In genomic region chr12:95951515-95951914, GRCh38 we compare ENCODE assay signal across 19 cellular contexts. TPM values are rescaled to one million over a fixed set of nuclear protein-coding genes. Genes with fewer than 3 reads are reported as not detected.
"Had no signal": no experiment of that assay in that cellular context is flagged by ENCODE, and none has a peak within 500 bp of the region (broad histone marks: within the 10 kb centered on the region; RNA-seq: fewer than 3 reads in every experiment).

No MANE protein-coding gene starts in this region.

- H3K27ac Mint-ChIP-seq: activated CD4-positive, alpha-beta memory T cell treated with anti-CD3 and anti-CD28 coated beads, Interleukin-2, amount 10 ng/mL, durations not matched to agents 7 days and 5 days; activated naive CD4-positive, alpha-beta T cell treated with anti-CD3 and anti-CD28 coated beads, Interleukin-2, amount 50 U/mL, for 72 hours; activated T-cell treated with anti-CD3 and anti-CD28 coated beads, Interleukin-2, amount 50 U/mL, for 24 hours; type B pancreatic cell had no signal

- H3K36me3 Mint-ChIP-seq: activated naive CD4-positive, alpha-beta T cell treated with anti-CD3 and anti-CD28 coated beads, Interleukin-2, amount 50 U/mL, for 72 hours; type B pancreatic cell had no signal

- H3K4me3 Mint-ChIP-seq: activated CD4-positive, alpha-beta memory T cell treated with anti-CD3 and anti-CD28 coated beads, Interleukin-2, amount 10 ng/mL, durations not matched to agents 7 days and 5 days; activated T-cell treated with anti-CD3 and anti-CD28 coated beads, Interleukin-2, amount 50 U/mL, for 24 hours; type B pancreatic cell had no signal

- H3K4me3 ChIP-seq: ovary, right lobe of liver, smooth muscle cell, suprapubic skin had no signal

- H3K27me3 Mint-ChIP-seq: activated T-cell treated with anti-CD3 and anti-CD28 coated beads, Interleukin-2, amount 50 U/mL, for 24 hours had no signal

- H3K36me3 ChIP-seq: ovary, suprapubic skin had no signal

- ATAC-seq: activated naive CD4-positive, alpha-beta T cell treated with anti-CD3 and anti-CD28 coated beads, Interleukin-2, amount 50 U/mL, for 72 hours; esophagus mucosa; left lobe of liver; stimulated activated naive CD8-positive, alpha-beta T cell treated with anti-CD3 and anti-CD28 coated beads, Interleukin-15, Interleukin-2, amounts not matched to agents 100 U/mL and 50 U/mL, for 24 hours had no signal

- DNase-seq: activated CD4-positive, alpha-beta memory T cell treated with anti-CD3 and anti-CD28 coated beads, Interleukin-2, amount 10 ng/mL, durations not matched to agents 7 days and 5 days; activated CD4-positive, alpha-beta T cell treated with anti-CD3 and anti-CD28 coated beads for 4 hours; activated effector memory CD4-positive, alpha-beta T cell treated with anti-CD3 and anti-CD28 coated beads, Interleukin-2, amount 50 U/mL, for 16 hours; activated T-cell treated with anti-CD3 and anti-CD28 coated beads, Interleukin-2, amount 50 U/mL, for 24 hours; hippocampal formation; mammary epithelial cell; ovary; right lobe of liver; stimulated activated CD4-positive, alpha-beta T cell treated with anti-CD3 and anti-CD28 coated beads, Interleukin-4, amount 100 ng/mL, for 4 hours; stimulated activated CD8-positive, alpha-beta memory T cell treated with anti-CD3 and anti-CD28 coated beads, Interleukin-4, amount 100 ng/mL, for 48 hours; stimulated activated naive CD8-positive, alpha-beta T cell treated with anti-CD3 and anti-CD28 coated beads, Interleukin-15, Interleukin-2, amounts not matched to agents 100 U/mL and 50 U/mL, for 24 hours had no signal

- H3K4me1 ChIP-seq: right lobe of liver, suprapubic skin had no signal

- H3K9me3 Mint-ChIP-seq: activated CD4-positive, alpha-beta memory T cell treated with anti-CD3 and anti-CD28 coated beads, Interleukin-2, amount 10 ng/mL, durations not matched to agents 7 days and 5 days; activated naive CD4-positive, alpha-beta T cell treated with anti-CD3 and anti-CD28 coated beads, Interleukin-2, amount 50 U/mL, for 72 hours; activated T-cell treated with anti-CD3 and anti-CD28 coated beads, Interleukin-2, amount 50 U/mL, for 24 hours; type B pancreatic cell had no signal

- H3K4me1 Mint-ChIP-seq: activated CD4-positive, alpha-beta memory T cell treated with anti-CD3 and anti-CD28 coated beads, Interleukin-2, amount 10 ng/mL, durations not matched to agents 7 days and 5 days had no signal

- H3K27me3 ChIP-seq: ovary, right lobe of liver, suprapubic skin had no signal

- H3K9me3 ChIP-seq: ovary, right lobe of liver, suprapubic skin had no signal

- H3K27ac ChIP-seq: ovary, right lobe of liver, suprapubic skin had no signal

RNA-seq across cellular contexts. Expression of gene CCDC38, which starts 9.1 kb away (rescaled TPM):
- total RNA-seq: activated CD4-positive, alpha-beta memory T cell treated with anti-CD3 and anti-CD28 coated beads, Interleukin-2, amount 10 ng/mL, durations not matched to agents 7 days and 5 days; cardiac septum; esophagus mucosa; pulmonary artery endothelial cell; smooth muscle cell had no signal
